ENCODE assay signal across 34 cellular contexts in genomic region chr1:50822035-50822776, GRCh38.
DNase-seq lines count a peak whose midpoint lies in the region; ATAC-seq, FAIRE-seq and TF ChIP-seq lines count a peak whose summit lies in the region.
"Had no signal": no experiment of that assay in that cellular context is flagged by ENCODE, and none has a peak within 500 bp of the region (broad histone marks: within the 10 kb centered on the region; RNA-seq: fewer than 3 reads in every experiment).

No MANE protein-coding gene starts in this region.

- H3K4me3 Mint-ChIP-seq in activated T-helper 17 cell treated with anti-CD3 and anti-CD28 coated beads, Interleukin-2, amount 50 U/mL, for 72 hours: no peak overlapping the region
- H3K4me3 Mint-ChIP-seq in stimulated activated naive B cell treated with anti-CD40 and anti-IgM and Interleukin-4, amounts not matched to agents 10 μg/mL and 1 μg/mL and 100 μg/mL, for 72 hours: no peak overlapping the region
- H3K4me3 Mint-ChIP-seq: activated naive CD8-positive, alpha-beta T cell treated with anti-CD3 and anti-CD28 coated beads for 36 hours; B cell; CD8-positive, alpha-beta memory T cell; endodermal cell; HFFc6; nephron had no signal

- peak; percentile 32 for ATAC-seq in activated T-helper 17 cell treated with anti-CD3 and anti-CD28 coated beads, Interleukin-2, amount 50 U/mL, for 72 hours (replicated peaks)
- no peak for ATAC-seq in stimulated activated naive B cell treated with anti-CD40 and anti-IgM and Interleukin-4, amounts not matched to agents 10 μg/mL and 1 μg/mL and 100 μg/mL, for 72 hours (replicated peaks)
- ATAC-seq: esophagus mucosa, left cardiac atrium, pancreas had no signal

- no peak overlapping the region for H3K27ac ChIP-seq in WERI-Rb-1
- H3K27ac ChIP-seq: pancreas, suprapubic skin had no signal

- TF ChIP-seq POLR2A in GM12891 (IDR thresholded peaks at IDR 0.05; ENCODE audit: low read depth, low read length) (no peak), erythroblast (IDR thresholded peaks at IDR 0.05; ENCODE audit: low read length) (no peak)

- no peak for DNase-seq in GM12891 (ENCODE audit: insufficient read length, low spot score)
- DNase-seq in fibroblast of the aortic adventitia (ENCODE audit: low read depth): peak; percentile 52
- peak; percentile 39 for DNase-seq in putamen (ENCODE audit: low spot score)
- no peak for DNase-seq in stimulated activated naive B cell treated with anti-CD40 and anti-IgM and Interleukin-4, amounts not matched to agents 10 μg/mL and 1 μg/mL and 100 μg/mL, for 72 hours
- DNase-seq in WERI-Rb-1: no peak
- DNase-seq in erythroblast (lab: John Stamatoyannopoulos, UW): no peak
- DNase-seq: activated CD4-positive, alpha-beta T cell treated with anti-CD3 and anti-CD28 coated beads, Interleukin-2, amount 50 U/mL, for 1 hour; activated CD4-positive, CD25-positive, alpha-beta regulatory T cell; activated effector memory CD4-positive, alpha-beta T cell treated with anti-CD3 and anti-CD28 coated beads, Interleukin-2, amount 50 U/mL, for 16 hours; activated naive CD8-positive, alpha-beta T cell treated with anti-CD3 and anti-CD28 coated beads for 36 hours; activated T-cell treated with anti-CD3 and anti-CD28 coated beads, Interleukin-2, amount 50 U/mL, for 1 hour; aorta; CD8-positive, alpha-beta memory T cell; central memory CD4-positive, alpha-beta T cell; dermis blood vessel endothelial cell; endodermal cell; HFFc6; hippocampal formation; KBM-7; left cardiac atrium; NCI-H1105; NCI-H187 treated with DMSO at 0.1 percent for 48 hours; NCI-H2171 treated with DMSO at 0.1 percent for 48 hours; NCI-H510A; pancreas; retina; stimulated activated naive CD4-positive, alpha-beta T cell had no signal

- H3K36me3 Mint-ChIP-seq in activated T-helper 17 cell treated with anti-CD3 and anti-CD28 coated beads, Interleukin-2, amount 50 U/mL, for 72 hours (ENCODE audit: low read depth): no peaks in the 10 kb centered on the region
- H3K36me3 Mint-ChIP-seq in stimulated activated naive B cell treated with anti-CD40 and anti-IgM and Interleukin-4, amounts not matched to agents 10 μg/mL and 1 μg/mL and 100 μg/mL, for 72 hours: peaks cover 6 to 10% of the 10 kb centered on the region in 2 donors

- no peak overlapping the region for H3K27ac Mint-ChIP-seq in activated T-helper 17 cell treated with anti-CD3 and anti-CD28 coated beads, Interleukin-2, amount 50 U/mL, for 72 hours
- H3K27ac Mint-ChIP-seq in stimulated activated naive B cell treated with anti-CD40 and anti-IgM and Interleukin-4, amounts not matched to agents 10 μg/mL and 1 μg/mL and 100 μg/mL, for 72 hours: no peak overlapping the region
- H3K27ac Mint-ChIP-seq: activated naive CD8-positive, alpha-beta T cell treated with anti-CD3 and anti-CD28 coated beads for 36 hours; B cell; CD8-positive, alpha-beta memory T cell; endodermal cell; HFFc6; nephron had no signal

- TF ChIP-seq CTCF in fibroblast of the aortic adventitia (IDR thresholded peaks at IDR 0.05; ENCODE audit: insufficient read depth, low read length) (no peak), WERI-Rb-1 (IDR thresholded peaks at IDR 0.05; ENCODE audit: low read depth, low read length) (no peak)

- H3K4me3 ChIP-seq in fibroblast of the aortic adventitia (ENCODE audit: low read depth, low read length) (no peak overlapping the region), WERI-Rb-1 (ENCODE audit: low read depth, low read length) (no peak overlapping the region)
- H3K4me3 ChIP-seq: pancreas, suprapubic skin had no signal

- no peaks in the 10 kb centered on the region for H3K9me3 Mint-ChIP-seq in activated T-helper 17 cell treated with anti-CD3 and anti-CD28 coated beads, Interleukin-2, amount 50 U/mL, for 72 hours
- H3K9me3 Mint-ChIP-seq in stimulated activated naive B cell treated with anti-CD40 and anti-IgM and Interleukin-4, amounts not matched to agents 10 μg/mL and 1 μg/mL and 100 μg/mL, for 72 hours: peaks cover 2 to 3% of the 10 kb centered on the region in 2 donors
- H3K9me3 Mint-ChIP-seq: HFFc6 had no signal

- H3K9me3 ChIP-seq in WERI-Rb-1 (ENCODE audit: severe bottlenecking): no peaks in the 10 kb centered on the region
- H3K9me3 ChIP-seq: pancreas, suprapubic skin had no signal

- H3K36me3 ChIP-seq in WERI-Rb-1: no peaks in the 10 kb centered on the region
- H3K36me3 ChIP-seq: pancreas, suprapubic skin had no signal

- H3K4me1 Mint-ChIP-seq in activated T-helper 17 cell treated with anti-CD3 and anti-CD28 coated beads, Interleukin-2, amount 50 U/mL, for 72 hours: peaks cover 13% of the 10 kb centered on the region
- H3K4me1 Mint-ChIP-seq in stimulated activated naive B cell treated with anti-CD40 and anti-IgM and Interleukin-4, amounts not matched to agents 10 μg/mL and 1 μg/mL and 100 μg/mL, for 72 hours: peaks cover 6 to 13% of the 10 kb centered on the region in 2 donors
- H3K4me1 Mint-ChIP-seq: endodermal cell, nephron had no signal

- peak; percentile 16 for FAIRE-seq in GM12891 (lab: Jason Lieb, UNC)
- FAIRE-seq: frontal cortex, H1, pancreas had no signal

- H3K27me3 ChIP-seq in WERI-Rb-1 (ENCODE audit: insufficient read depth, low read depth, severe bottlenecking): no peaks in the 10 kb centered on the region
- H3K27me3 ChIP-seq: pancreas, suprapubic skin had no signal

- H3K27me3 Mint-ChIP-seq in activated T-helper 17 cell treated with anti-CD3 and anti-CD28 coated beads, Interleukin-2, amount 50 U/mL, for 72 hours: no peaks in the 10 kb centered on the region
- no peaks in the 10 kb centered on the region for H3K27me3 Mint-ChIP-seq in stimulated activated naive B cell treated with anti-CD40 and anti-IgM and Interleukin-4, amounts not matched to agents 10 μg/mL and 1 μg/mL and 100 μg/mL, for 72 hours
- H3K27me3 Mint-ChIP-seq: activated naive CD8-positive, alpha-beta T cell treated with anti-CD3 and anti-CD28 coated beads for 36 hours; B cell; CD8-positive, alpha-beta memory T cell had no signal

TF ChIP-seq in GM12891, 5 proteins besides CTCF, POLR2A, EP300 and RAD21:
- TF ChIP-seq PAX5 (IDR thresholded peaks at IDR 0.05; ENCODE audit: insufficient read depth, low read length, severe bottlenecking) (no peak), POU2F2 (IDR thresholded peaks at IDR 0.05; ENCODE audit: low read depth, low read length) (no peak), SPI1 (IDR thresholded peaks at IDR 0.05; ENCODE audit: low read depth, low read length) (no peak), POLR2AphosphoS5 (IDR thresholded peaks at IDR 0.05; ENCODE audit: low read depth, low read length) (no peak), TAF1 (IDR thresholded peaks at IDR 0.05; ENCODE audit: low read depth, low read length) (no peak)

Comparison
In these comparisons a context has a peak if more than half of its experiments do, and no peak if none do; other contexts are left out.
1. DNase-seq: peak in fibroblast of the aortic adventitia (single experiment) and putamen (single experiment); none in GM12891 (single experiment), stimulated activated naive B cell treated with anti-CD40 and anti-IgM and Interleukin-4, amounts not matched to agents 10 μg/mL and 1 μg/mL and 100 μg/mL, for 72 hours (single experiment), WERI-Rb-1 (single experiment) and erythroblast (0 of 2).